ENCODE assay signal across 8 cellular contexts in the genomic region with DNA sequence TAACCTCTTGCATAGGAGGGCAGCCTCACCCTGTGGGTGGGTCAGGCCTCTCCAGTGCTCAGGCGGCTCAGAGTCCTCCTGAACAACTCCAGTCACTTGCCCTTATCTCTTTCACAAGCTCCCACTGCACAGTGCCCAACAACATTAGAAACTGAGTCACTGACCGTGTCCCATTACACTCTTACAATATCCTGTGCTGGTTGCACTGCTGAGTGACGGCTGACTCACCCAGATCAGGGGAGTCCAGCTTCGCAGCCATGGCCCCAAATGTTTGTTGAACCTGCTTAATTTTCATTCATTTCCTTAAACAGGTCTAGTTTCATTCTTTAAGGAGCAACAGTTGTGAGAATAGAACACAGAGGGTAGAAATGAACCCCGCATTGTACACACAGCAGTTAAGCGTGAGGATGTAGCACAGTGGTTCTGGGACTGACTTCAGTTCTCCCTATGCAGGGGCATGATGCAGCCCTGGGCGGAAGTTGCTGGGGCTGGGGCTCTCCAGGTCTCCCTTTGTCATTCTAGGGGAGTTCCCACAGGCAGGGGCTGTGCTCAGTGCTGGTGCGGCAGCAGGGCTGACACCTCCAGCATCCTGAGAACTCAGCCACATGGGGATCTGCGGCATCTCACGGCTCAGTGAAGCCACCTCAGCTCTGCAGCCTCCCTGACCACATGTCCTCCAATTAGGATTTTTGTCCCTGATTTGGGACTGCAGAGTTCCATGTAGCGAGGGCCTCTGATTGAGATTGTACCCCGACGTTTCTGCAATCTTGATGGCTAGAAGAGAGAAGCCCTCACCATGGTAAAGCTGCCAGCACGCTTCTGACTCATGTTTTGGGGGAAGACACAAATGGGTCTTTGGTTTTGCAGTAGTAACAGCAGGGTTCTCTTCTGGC. TPM values are rescaled to one million over a fixed set of nuclear protein-coding genes. Genes with fewer than 3 reads are reported as not detected.
DNase-seq lines count a peak whose midpoint lies in the region; ATAC-seq and TF ChIP-seq lines count a peak whose summit lies in the region.

No MANE protein-coding gene starts in this region.

- peaks cover 5% of the 10 kb centered on the region; the same call in 1 of the 2 replicates for H3K9me2 ChIP-seq in GM23338 (ENCODE audit: insufficient read depth)

- H3K9me3 ChIP-seq in testis, result no peaks in the 10 kb centered on the region

- no peaks in the 10 kb centered on the region for H3F3A ChIP-seq in GM23338 (replicated peaks; ENCODE audit: low read depth)

- WGBS in testis, 2 donors, result 92 to 95% methylated on average over 11 to 14 of the region's 14 CpGs

- ATAC-seq in GM23338 (peak; percentile 99), naive B cell (ENCODE audit: low read depth in 2 of 2) (peak; percentile 70 to 84)

- TF ChIP-seq CTCF in GM10266 (IDR thresholded peaks at IDR 0.05; ENCODE audit: control insufficient read depth, insufficient read depth, low read depth, missing control alignments) (no peak), GM23338 (conservative IDR thresholded peaks at IDR 0.05; ENCODE audit: low read depth in 2 of 2) (no peak), NB4 (IDR thresholded peaks at IDR 0.05; ENCODE audit: low read depth, low read length) (no peak), testis (IDR thresholded peaks at IDR 0.05) (no peak), Calu3 (IDR thresholded peaks at IDR 0.05; ENCODE audit: unreplicated experiment) (no peak)

- DNase-seq in GM10266 (ENCODE audit: extremely low spot score), result peak; percentile 89
- DNase-seq in GM23338 (ENCODE audit: low spot score), result peak; percentile 83
- DNase-seq in NB4 (ENCODE audit: low read depth), result peak; percentile 87
- peak; percentile 20 to 67 (median 40) for DNase-seq in activated naive CD4-positive, alpha-beta T cell (lab: John Stamatoyannopoulos, UW)
- no peak for DNase-seq in naive B cell
- no peak for DNase-seq in testis
- no peak for DNase-seq in NCI-H524 treated with DMSO at 0.1 percent for 48 hours (lab: John Stamatoyannopoulos, UW)
- DNase-seq in Calu3, result no peak

- H2AFZ ChIP-seq in GM23338, result 0 out of 2 replicates have a peak overlapping the region, but pooled peaks have one; percentile 7

- H3K4me1 Mint-ChIP-seq in GM23338 (peaks cover 23% of the 10 kb centered on the region), naive B cell (peaks cover 53 to 83% (median 60%) of the 10 kb centered on the region in 3 donors), Calu3 (ENCODE audit: low read depth, unreplicated experiment) (no peaks in the 10 kb centered on the region)

- peaks cover 17% of the 10 kb centered on the region; the same call in 1 of the 2 replicates for H3K4me1 ChIP-seq in GM23338 (ENCODE audit: insufficient read depth)
- no peaks in the 10 kb centered on the region for H3K4me1 ChIP-seq in testis

- H3K27me3 Mint-ChIP-seq in GM23338 (ENCODE audit: insufficient read depth, low read depth, poor library complexity) (peaks cover 3% of the 10 kb centered on the region), naive B cell (no peaks in the 10 kb centered on the region), Calu3 (ENCODE audit: unreplicated experiment) (no peaks in the 10 kb centered on the region)

- TF ChIP-seq POLR2A in NB4 (IDR thresholded peaks at IDR 0.05; ENCODE audit: extremely low read depth, insufficient read length) (peak; percentile 29), testis (IDR thresholded peaks at IDR 0.05) (no peak)

- H3K27ac Mint-ChIP-seq in GM23338, result peak overlapping the region; percentile 77
- H3K27ac Mint-ChIP-seq in naive B cell, result peak overlapping the region in 4 of 6 donors; percentile 52 to 96 (median 69)
- H3K27ac Mint-ChIP-seq in Calu3 (ENCODE audit: unreplicated experiment), result no peak overlapping the region

- intact Hi-C loops in testis (cut with DNase I; ENCODE audit: low total_unique reads) (no loop called here), Calu3 (cut with micrococcal nuclease; ENCODE audit: unreplicated experiment) (no loop called here)

- H3K27me3 ChIP-seq in GM23338 (ENCODE audit: insufficient read depth) (no peaks in the 10 kb centered on the region), testis (no peaks in the 10 kb centered on the region)

- H4K20me1 ChIP-seq in GM23338 (replicated peaks; ENCODE audit: insufficient read depth), result no peaks in the 10 kb centered on the region; the same call in 1 of the 2 replicates

- H3K27ac ChIP-seq in GM23338 (ENCODE audit: low read depth), result peak overlapping the region; percentile 80
- H3K27ac ChIP-seq in testis, result no peak overlapping the region

- CTCF ChIA-PET in Calu3 (lab: Charles Lee), result no interaction called here

- peaks cover 21% of the 10 kb centered on the region for H3K36me3 Mint-ChIP-seq in GM23338 (ENCODE audit: low read depth)
- H3K36me3 Mint-ChIP-seq in naive B cell, result peaks cover 0 to 4% of the 10 kb centered on the region in 2 donors
- H3K36me3 Mint-ChIP-seq in Calu3 (ENCODE audit: insufficient read depth, unreplicated experiment), result no peaks in the 10 kb centered on the region

- H3K9me3 Mint-ChIP-seq in GM23338, result peaks cover 24% of the 10 kb centered on the region
- no peaks in the 10 kb centered on the region for H3K9me3 Mint-ChIP-seq in naive B cell
- no peaks in the 10 kb centered on the region for H3K9me3 Mint-ChIP-seq in Calu3 (ENCODE audit: low read depth, unreplicated experiment)

- no peak overlapping the region for H3K4me3 ChIP-seq in GM23338
- H3K4me3 ChIP-seq in NB4 (ENCODE audit: low read depth, low read length), result peak overlapping the region; percentile 41
- no peak overlapping the region for H3K4me3 ChIP-seq in testis

- H3K79me2 ChIP-seq in GM23338 (replicated peaks; ENCODE audit: insufficient read depth), result no peaks in the 10 kb centered on the region

- H3K4me2 ChIP-seq in GM23338, result peak overlapping the region; percentile 66

- H3K36me3 ChIP-seq in GM23338 (ENCODE audit: insufficient read depth) (no peaks in the 10 kb centered on the region), testis (ENCODE audit: low read depth, missing control alignments) (no peaks in the 10 kb centered on the region)

- no peak overlapping the region; the same call in 2 of the 3 replicates for H3K4me3 Mint-ChIP-seq in GM23338
- H3K4me3 Mint-ChIP-seq in naive B cell, result peak overlapping the region in 2 of 8 donors; percentile 21 to 72
- no peak overlapping the region for H3K4me3 Mint-ChIP-seq in Calu3 (ENCODE audit: low read depth, unreplicated experiment)

- BruUV-seq in Calu3 (replicated peaks; lab: Mats Ljungman, UMichigan), result no TSS peak

TF ChIP-seq in GM23338, 12 proteins besides CTCF, POLR2A, EP300 and RAD21 (continues in another document):
- TF ChIP-seq CREB1 (CRISPR knock-in tag; IDR thresholded peaks at IDR 0.05; ENCODE audit: low read depth) (no peak), EZH2 (IDR thresholded peaks at IDR 0.05; ENCODE audit: low read depth, unreplicated experiment) (no peak), REST (IDR thresholded peaks at IDR 0.05; ENCODE audit: unreplicated experiment) (no peak)
- TF ChIP-seq, protein P1, sequence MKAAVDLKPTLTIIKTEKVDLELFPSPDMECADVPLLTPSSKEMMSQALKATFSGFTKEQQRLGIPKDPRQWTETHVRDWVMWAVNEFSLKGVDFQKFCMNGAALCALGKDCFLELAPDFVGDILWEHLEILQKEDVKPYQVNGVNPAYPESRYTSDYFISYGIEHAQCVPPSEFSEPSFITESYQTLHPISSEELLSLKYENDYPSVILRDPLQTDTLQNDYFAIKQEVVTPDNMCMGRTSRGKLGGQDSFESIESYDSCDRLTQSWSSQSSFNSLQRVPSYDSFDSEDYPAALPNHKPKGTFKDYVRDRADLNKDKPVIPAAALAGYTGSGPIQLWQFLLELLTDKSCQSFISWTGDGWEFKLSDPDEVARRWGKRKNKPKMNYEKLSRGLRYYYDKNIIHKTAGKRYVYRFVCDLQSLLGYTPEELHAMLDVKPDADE (IDR thresholded peaks at IDR 0.05), result no peak; the same call in 1 of the 2 replicates

RNA-seq across cellular contexts. Expression of gene GPR68, which starts 16.1 kb away (rescaled TPM):
- 0.35 TPM in 2 replicates for total RNA-seq in GM23338 (2014; rRNA removed; shearing (Covaris generic))
- polyA plus RNA-seq in GM23338 (2016; fragmentation: Nextera tagmentation; extraction: Ambion mirVana) (0.19 and 0.45 TPM in 2 replicates), naive B cell (ENCODE audit: low read depth in 6 of 6) (under 1 TPM in 5 of 6 donors, not detected in 1; 0.11 to 0.58 (median 0.23) TPM), testis (ENCODE audit: insufficient read depth, low read depth, low replicate concordance) (3.8 TPM)
- total RNA-seq in testis (1 to 10 TPM; 1.1 to 2.4 TPM), Calu3 (2022) (not detected in 2 replicates)

Comparison
In these comparisons a context has a peak if more than half of its experiments do, and no peak if none do; other contexts are left out.
1. DNase-seq: peak in GM10266 (single experiment), GM23338 (single experiment), NB4 (single experiment) and activated naive CD4-positive, alpha-beta T cell (4 of 4); none in naive B cell (single experiment), testis (single experiment), NCI-H524 treated with DMSO at 0.1 percent for 48 hours (single experiment) and Calu3 (single experiment).